In the genomic region with DNA sequence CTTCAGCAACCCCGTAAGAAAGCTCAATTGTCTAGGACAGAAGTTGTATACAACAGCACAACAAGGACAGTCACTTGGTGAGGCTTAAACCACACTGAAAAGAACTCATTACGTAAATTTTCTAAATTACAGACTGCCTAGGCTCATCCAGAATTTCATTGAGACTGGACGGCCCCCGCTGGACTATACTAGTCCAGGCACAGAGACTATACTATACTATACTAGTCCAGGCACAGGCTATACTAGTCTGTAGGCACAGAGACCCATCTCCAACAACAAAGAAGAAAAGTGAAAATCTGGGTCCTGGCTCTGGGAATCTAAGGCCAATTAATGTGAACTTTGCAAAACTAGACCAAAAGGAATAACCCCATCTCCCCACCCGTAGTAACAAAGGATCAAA, we compare ENCODE assay signal across 1 cellular context.
TF ChIP-seq lines count a peak whose summit lies in the region.

No MANE protein-coding gene starts in this region.

TF ChIP-seq in HepG2, 621 proteins besides CTCF, POLR2A, EP300 and RAD21:
- TF ChIP-seq ZNF543 (CRISPR knock-in tag; IDR thresholded peaks at IDR 0.05) = no peak
- TF ChIP-seq STAT5B (CRISPR knock-in tag; IDR thresholded peaks at IDR 0.05) = no peak
- no peak for TF ChIP-seq FOXA1 (IDR thresholded peaks at IDR 0.05)
- no peak for TF ChIP-seq FOXA1 (CRISPR knock-in tag; IDR thresholded peaks at IDR 0.05)
- TF ChIP-seq ZBTB7A (CRISPR knock-in tag; IDR thresholded peaks at IDR 0.05) = no peak
- TF ChIP-seq ZNF142 (CRISPR knock-in tag; IDR thresholded peaks at IDR 0.05) = 0 out of 2 replicates have a peak, but pooled peaks have one; percentile 4
TF ChIP-seq in HepG2: peak in this region for 1.
